Comparison of ENCODE assay signal across 10 cellular contexts in the genomic region with DNA sequence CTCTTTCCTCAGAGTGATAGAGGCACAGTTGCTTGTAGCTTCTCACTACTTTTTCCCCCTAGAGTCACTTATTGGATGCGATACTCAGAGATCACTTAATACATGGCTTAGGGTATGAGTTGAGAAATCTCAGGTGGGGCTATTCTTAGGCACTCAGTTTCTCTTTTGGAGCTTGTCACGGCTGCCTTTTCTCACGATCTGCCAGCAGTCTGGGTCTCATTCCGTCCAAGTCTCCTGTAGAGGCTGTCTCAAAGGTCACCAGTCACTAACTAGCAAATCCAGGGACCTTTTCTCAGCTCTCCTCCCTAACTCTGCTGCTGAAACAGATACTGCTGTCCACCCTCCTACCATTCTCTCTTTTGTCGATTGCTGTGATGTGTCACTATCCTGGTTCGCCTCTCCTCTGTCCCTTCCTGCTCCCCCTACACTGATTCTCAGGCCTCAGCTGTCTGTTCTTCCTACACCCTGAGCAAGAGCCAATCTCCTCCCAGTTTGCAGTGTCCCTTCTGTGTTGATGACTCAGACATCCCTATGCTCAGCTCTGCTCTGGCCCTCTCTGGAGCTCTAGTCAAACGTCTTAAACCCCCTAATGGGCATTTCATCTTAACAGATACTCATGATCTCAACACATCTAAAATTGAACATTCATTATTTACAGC. TPM values are rescaled to one million over a fixed set of nuclear protein-coding genes. Genes with fewer than 3 reads are reported as not detected.
DNase-seq lines count a peak whose midpoint lies in the region; ATAC-seq and TF ChIP-seq lines count a peak whose summit lies in the region.
"Had no signal": no experiment of that assay in that cellular context is flagged by ENCODE, and none has a peak within 500 bp of the region (broad histone marks: within the 10 kb centered on the region; RNA-seq: fewer than 3 reads in every experiment).

No MANE protein-coding gene starts in this region.

- H3K27ac ChIP-seq in sigmoid colon: peak overlapping the region; percentile 53 to 83 (median 66)

- TF ChIP-seq CTCF in sigmoid colon (IDR thresholded peaks at IDR 0.05): no peak

- ATAC-seq in HG03108 (IDR thresholded peaks at IDR 0.05; ENCODE audit: unreplicated experiment) (no peak), HG02973 (IDR thresholded peaks at IDR 0.05; ENCODE audit: unreplicated experiment) (no peak)

- H3K36me3 ChIP-seq in sigmoid colon: peaks cover 26 to 94% (median 43%) of the 10 kb centered on the region in 4 donors

- WGBS in sigmoid colon, 2 donors: 71 to 77% methylated on average over 7 of the region's 7 CpGs

- in situ Hi-C loops in G401 (cut with HindIII; ENCODE audit: low sequenced_read_pairs): no loop called here

- H3K27me3 ChIP-seq in sigmoid colon: no peaks in the 10 kb centered on the region

- intact Hi-C loops in sigmoid colon (cut with DNase I): no loop called here

- no peaks in the 10 kb centered on the region for H3K9me3 ChIP-seq in sigmoid colon

- TF ChIP-seq POLR2A in sigmoid colon (IDR thresholded peaks at IDR 0.05): no peak

- H3K4me3 ChIP-seq in sigmoid colon: no peak overlapping the region

- H3K4me1 ChIP-seq in sigmoid colon: peaks cover 0 to 68% (median 57%) of the 10 kb centered on the region in 4 donors

- no peak for TF ChIP-seq EP300 in sigmoid colon (IDR thresholded peaks at IDR 0.05)

- DNase-seq in G401 (ENCODE audit: low spot score): peak; percentile 59
- DNase-seq in RPMI7951 (ENCODE audit: low read depth): peak; percentile 68
- peak; percentile 39 for DNase-seq in fibroblast of peridontal ligament (ENCODE audit: extremely low read depth)
- no peak for DNase-seq in sigmoid colon
- no peak for DNase-seq in dermis blood vessel endothelial cell
- no peak for DNase-seq in NK-92 (lab: John Stamatoyannopoulos, UW; ENCODE audit: unreplicated experiment)
- DNase-seq: NCI-H2081 had no signal

RNA-seq across cellular contexts. Expression of gene ATP1A2, which starts 12.4 kb away (rescaled TPM):
- not detected in 2 replicates for total RNA-seq in G401 (2014; rRNA removed; shearing (Covaris generic))
- total RNA-seq in RPMI7951 (2014; rRNA removed; shearing (Covaris generic)): not detected in 2 replicates
- 100 to 1,000 TPM in 2 of 4 donors, 10 to 100 TPM in 2; 60.7 to 153 (median 102) TPM for total RNA-seq in sigmoid colon
- polyA plus RNA-seq in sigmoid colon: 1 to 10 TPM in 2 of 3 donors, under 1 TPM in 1; 0.92 to 5.7 (median 1.8) TPM
- total RNA-seq in dermis blood vessel endothelial cell: not detected in 2 replicates
- total RNA-seq: SK-MEL-5 had no signal

RNA-seq across cellular contexts. Expression of gene ATP1A4, which starts 23.4 kb away (rescaled TPM):
- not detected in 2 replicates for total RNA-seq in G401 (2014; rRNA removed; shearing (Covaris generic))
- total RNA-seq in RPMI7951 (2014; rRNA removed; shearing (Covaris generic)): not detected in 2 replicates
- total RNA-seq in sigmoid colon: 1 to 10 TPM in 1 of 4 donors, under 1 TPM in 1, not detected in 2; 0.27 to 3.0 TPM
- polyA plus RNA-seq in sigmoid colon: under 1 TPM in 1 of 3 donors, not detected in 2; 0.22 TPM
- not detected in 2 replicates for total RNA-seq in dermis blood vessel endothelial cell
- total RNA-seq: SK-MEL-5 had no signal

RNA-seq across cellular contexts. Expression of gene IGSF8, which starts 29.6 kb away (rescaled TPM):
- 11.7 and 15.4 TPM in 2 replicates for total RNA-seq in G401 (2014; rRNA removed; shearing (Covaris generic))
- total RNA-seq in RPMI7951 (2014; rRNA removed; shearing (Covaris generic)): 7.9 and 10.7 TPM in 2 replicates
- 10 to 100 TPM; 11.1 to 11.4 (median 11.3) TPM for total RNA-seq in sigmoid colon
- polyA plus RNA-seq in sigmoid colon: 10 to 100 TPM in 1 of 3 donors, 1 to 10 TPM in 2; 4.8 to 34.9 (median 7.2) TPM
- 13.4 and 16.6 TPM in 2 replicates for total RNA-seq in dermis blood vessel endothelial cell

RNA-seq across cellular contexts. Expression of gene KCNJ9, which starts 46.7 kb away (rescaled TPM):
- total RNA-seq in G401 (2014; rRNA removed; shearing (Covaris generic)): not detected in 2 replicates
- total RNA-seq in RPMI7951 (2014; rRNA removed; shearing (Covaris generic)): not detected in 2 replicates
- total RNA-seq in sigmoid colon: under 1 TPM; under 0.01 to 0.36 (median 0.27) TPM
- under 1 TPM in 1 of 3 donors, not detected in 2; 0.22 TPM for polyA plus RNA-seq in sigmoid colon
- total RNA-seq in dermis blood vessel endothelial cell: not detected in 2 replicates
- total RNA-seq: SK-MEL-5 had no signal

RNA-seq across cellular contexts. Expression of gene KCNJ10, which starts 58.0 kb away (rescaled TPM):
- not detected in 2 replicates for total RNA-seq in G401 (2014; rRNA removed; shearing (Covaris generic))
- total RNA-seq in RPMI7951 (2014; rRNA removed; shearing (Covaris generic)): 0.10 and 0.12 TPM in 2 replicates
- total RNA-seq in sigmoid colon (under 1 TPM in 2 of 4 donors, not detected in 2; 0.27 to 0.36 TPM), dermis blood vessel endothelial cell (not detected in 2 replicates)
- polyA plus RNA-seq in sigmoid colon: 1 to 10 TPM in 1 of 3 donors, under 1 TPM in 1, not detected in 1; 0.23 to 1.3 TPM

Comparison
In these comparisons a context has a peak if more than half of its experiments do, and no peak if none do; other contexts are left out.
1. DNase-seq: peak in G401 (single experiment), RPMI7951 (single experiment) and fibroblast of peridontal ligament (single experiment); none in sigmoid colon (single experiment), dermis blood vessel endothelial cell (single experiment) and NK-92 (single experiment).
2. RNA of gene ATP1A2, which starts 12.4 kb away (total RNA-seq): 60.7 to 153 TPM in sigmoid colon; not detected in G401, not detected in RPMI7951 and not detected in dermis blood vessel endothelial cell; every median in the first group is over 10 times any median in the second.